ENCODE assay signal across 2 cellular contexts in the genomic region with DNA sequence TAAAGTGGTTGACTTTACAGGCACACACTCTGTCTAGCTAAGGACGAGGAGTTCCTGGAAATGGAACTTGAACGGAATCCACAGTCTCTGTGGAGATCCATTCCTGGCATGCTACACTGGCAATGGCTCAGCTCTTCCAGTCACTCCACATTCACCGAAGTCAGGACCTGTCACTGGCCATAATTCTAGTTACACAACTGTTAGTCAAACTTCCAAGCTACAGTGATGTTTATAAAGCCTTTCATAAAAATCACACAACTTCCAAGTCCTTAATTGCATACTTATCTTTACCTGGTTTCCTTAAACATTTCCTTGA.
TF ChIP-seq lines count a peak whose summit lies in the region.

No MANE protein-coding gene starts in this region.

TF ChIP-seq in liver, 16 proteins besides CTCF, POLR2A, EP300 and RAD21:
- peak; percentile 10 for TF ChIP-seq ZBTB33 (IDR thresholded peaks at IDR 0.05)
- TF ChIP-seq SP1 (IDR thresholded peaks at IDR 0.05) = peak; percentile 51
- peak; percentile 73 to 83 for TF ChIP-seq HNF4A (conservative IDR thresholded peaks at IDR 0.05)
- TF ChIP-seq NR2F2 (IDR thresholded peaks at IDR 0.05) = no peak
- TF ChIP-seq GABPA (IDR thresholded peaks at IDR 0.05 in 1 of 2, conservative IDR thresholded peaks at IDR 0.05 in 1 of 2) = no peak
- peak in 1 of 2 donors; percentile 63 for TF ChIP-seq JUND (IDR thresholded peaks at IDR 0.05)
- no peak for TF ChIP-seq FOXA2 (IDR thresholded peaks at IDR 0.05)
- no peak for TF ChIP-seq EGR1 (IDR thresholded peaks at IDR 0.05; ENCODE audit: low read depth in 2 of 2)
- TF ChIP-seq YY1 (IDR thresholded peaks at IDR 0.05) = peak; percentile 82
- peak; percentile 36 for TF ChIP-seq HNF4G (IDR thresholded peaks at IDR 0.05)
- TF ChIP-seq, protein P1, sequence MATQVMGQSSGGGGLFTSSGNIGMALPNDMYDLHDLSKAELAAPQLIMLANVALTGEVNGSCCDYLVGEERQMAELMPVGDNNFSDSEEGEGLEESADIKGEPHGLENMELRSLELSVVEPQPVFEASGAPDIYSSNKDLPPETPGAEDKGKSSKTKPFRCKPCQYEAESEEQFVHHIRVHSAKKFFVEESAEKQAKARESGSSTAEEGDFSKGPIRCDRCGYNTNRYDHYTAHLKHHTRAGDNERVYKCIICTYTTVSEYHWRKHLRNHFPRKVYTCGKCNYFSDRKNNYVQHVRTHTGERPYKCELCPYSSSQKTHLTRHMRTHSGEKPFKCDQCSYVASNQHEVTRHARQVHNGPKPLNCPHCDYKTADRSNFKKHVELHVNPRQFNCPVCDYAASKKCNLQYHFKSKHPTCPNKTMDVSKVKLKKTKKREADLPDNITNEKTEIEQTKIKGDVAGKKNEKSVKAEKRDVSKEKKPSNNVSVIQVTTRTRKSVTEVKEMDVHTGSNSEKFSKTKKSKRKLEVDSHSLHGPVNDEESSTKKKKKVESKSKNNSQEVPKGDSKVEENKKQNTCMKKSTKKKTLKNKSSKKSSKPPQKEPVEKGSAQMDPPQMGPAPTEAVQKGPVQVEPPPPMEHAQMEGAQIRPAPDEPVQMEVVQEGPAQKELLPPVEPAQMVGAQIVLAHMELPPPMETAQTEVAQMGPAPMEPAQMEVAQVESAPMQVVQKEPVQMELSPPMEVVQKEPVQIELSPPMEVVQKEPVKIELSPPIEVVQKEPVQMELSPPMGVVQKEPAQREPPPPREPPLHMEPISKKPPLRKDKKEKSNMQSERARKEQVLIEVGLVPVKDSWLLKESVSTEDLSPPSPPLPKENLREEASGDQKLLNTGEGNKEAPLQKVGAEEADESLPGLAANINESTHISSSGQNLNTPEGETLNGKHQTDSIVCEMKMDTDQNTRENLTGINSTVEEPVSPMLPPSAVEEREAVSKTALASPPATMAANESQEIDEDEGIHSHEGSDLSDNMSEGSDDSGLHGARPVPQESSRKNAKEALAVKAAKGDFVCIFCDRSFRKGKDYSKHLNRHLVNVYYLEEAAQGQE (IDR thresholded peaks at IDR 0.05) = peak; percentile 48
- TF ChIP-seq RXRA (IDR thresholded peaks at IDR 0.05) = peak; percentile 26 to 77

TF ChIP-seq in HepG2, 621 proteins besides CTCF, POLR2A, EP300 and RAD21:
- TF ChIP-seq ZNF75D (CRISPR knock-in tag; IDR thresholded peaks at IDR 0.05; ENCODE audit: borderline replicate concordance) = no peak
- TF ChIP-seq SP5 (CRISPR knock-in tag; IDR thresholded peaks at IDR 0.05; ENCODE audit: borderline replicate concordance, low read depth) = no peak
- no peak for TF ChIP-seq PCBP2 (optimal IDR thresholded peaks at IDR 0.05; ENCODE audit: low read depth, low read length, poor library complexity, severe bottlenecking)
- no peak for TF ChIP-seq KLF16 (CRISPR knock-in tag; IDR thresholded peaks at IDR 0.05)
- TF ChIP-seq, protein P2, sequence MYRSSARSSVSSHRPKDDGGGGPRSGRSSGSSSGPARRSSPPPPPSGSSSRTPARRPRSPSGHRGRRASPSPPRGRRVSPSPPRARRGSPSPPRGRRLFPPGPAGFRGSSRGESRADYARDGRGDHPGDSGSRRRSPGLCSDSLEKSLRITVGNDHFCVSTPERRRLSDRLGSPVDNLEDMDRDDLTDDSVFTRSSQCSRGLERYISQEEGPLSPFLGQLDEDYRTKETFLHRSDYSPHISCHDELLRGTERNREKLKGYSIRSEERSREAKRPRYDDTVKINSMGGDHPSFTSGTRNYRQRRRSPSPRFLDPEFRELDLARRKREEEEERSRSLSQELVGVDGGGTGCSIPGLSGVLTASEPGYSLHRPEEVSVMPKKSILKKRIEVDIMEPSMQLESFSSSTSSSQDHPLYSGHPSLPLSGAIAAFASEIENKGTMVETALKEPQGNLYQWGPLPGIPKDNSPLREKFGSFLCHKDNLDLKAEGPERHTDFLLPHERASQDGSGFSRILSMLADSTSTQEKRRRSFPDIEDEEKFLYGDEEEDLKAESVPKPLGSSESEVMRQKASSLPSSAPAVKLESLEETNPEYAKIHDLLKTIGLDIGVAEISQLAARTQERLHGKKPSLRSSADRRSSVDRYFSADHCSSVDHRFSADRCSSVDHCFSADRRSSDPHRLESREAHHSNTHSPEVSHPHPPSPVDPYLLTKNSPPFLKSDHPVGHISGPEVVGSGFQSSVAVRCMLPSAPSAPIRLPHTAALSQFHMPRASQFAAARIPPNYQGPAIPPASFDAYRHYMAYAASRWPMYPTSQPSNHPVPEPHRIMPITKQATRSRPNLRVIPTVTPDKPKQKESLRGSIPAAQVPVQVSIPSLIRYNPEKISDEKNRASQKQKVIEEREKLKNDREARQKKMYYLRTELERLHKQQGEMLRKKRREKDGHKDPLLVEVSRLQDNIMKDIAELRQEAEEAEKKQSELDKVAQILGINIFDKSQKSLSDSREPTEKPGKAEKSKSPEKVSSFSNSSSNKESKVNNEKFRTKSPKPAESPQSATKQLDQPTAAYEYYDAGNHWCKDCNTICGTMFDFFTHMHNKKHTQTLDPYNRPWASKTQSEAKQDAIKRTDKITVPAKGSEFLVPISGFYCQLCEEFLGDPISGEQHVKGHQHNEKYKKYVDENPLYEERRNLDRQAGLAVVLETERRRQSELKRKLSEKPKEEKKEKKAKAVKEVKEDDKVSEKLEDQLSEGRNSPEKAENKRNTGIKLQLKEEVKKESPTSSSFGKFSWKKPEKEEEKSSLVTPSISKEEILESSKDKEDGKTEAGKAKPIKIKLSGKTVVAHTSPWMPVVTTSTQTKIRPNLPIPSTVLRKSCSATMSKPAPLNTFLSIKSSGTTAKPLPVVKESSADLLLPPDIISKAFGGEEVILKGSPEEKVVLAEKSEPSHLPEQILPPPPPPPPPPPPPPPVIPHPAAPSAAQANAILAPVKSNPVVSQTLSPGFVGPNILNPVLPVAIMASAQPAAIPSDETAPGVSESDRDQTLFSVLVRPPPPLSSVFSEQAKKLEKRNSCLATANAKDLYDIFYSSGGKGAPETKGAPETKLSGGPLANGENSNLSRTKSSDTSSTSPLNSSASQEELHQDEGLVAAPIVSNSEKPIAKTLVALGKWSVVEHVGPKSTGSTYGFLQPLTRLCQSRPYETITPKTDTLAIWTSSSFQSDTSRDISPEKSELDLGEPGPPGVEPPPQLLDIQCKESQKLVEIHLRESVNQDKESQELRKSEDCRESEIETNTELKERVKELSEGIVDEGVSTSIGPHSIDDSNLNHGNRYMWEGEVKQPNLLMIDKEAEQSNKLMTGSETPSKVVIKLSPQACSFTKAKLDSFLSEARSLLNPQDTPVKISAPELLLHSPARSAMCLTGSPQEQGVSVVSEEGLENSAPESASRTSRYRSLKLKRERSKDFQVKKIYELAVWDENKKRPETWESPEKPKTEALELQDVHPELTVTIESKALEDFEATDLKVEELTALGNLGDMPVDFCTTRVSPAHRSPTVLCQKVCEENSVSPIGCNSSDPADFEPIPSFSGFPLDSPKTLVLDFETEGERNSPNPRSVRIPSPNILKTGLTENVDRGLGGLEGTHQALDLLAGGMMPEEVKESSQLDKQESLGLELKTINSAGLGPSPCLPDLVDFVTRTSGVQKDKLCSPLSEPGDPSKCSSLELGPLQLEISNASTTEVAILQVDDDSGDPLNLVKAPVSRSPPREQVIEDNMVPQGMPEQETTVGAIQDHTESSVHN (CRISPR knock-in tag; IDR thresholded peaks at IDR 0.05) = no peak
- no peak for TF ChIP-seq GABPA (IDR thresholded peaks at IDR 0.05; ENCODE audit: low read depth, low read length)
- no peak for TF ChIP-seq GABPA (CRISPR knock-in tag; IDR thresholded peaks at IDR 0.05; ENCODE audit: low read depth)
- TF ChIP-seq ZFY (CRISPR knock-in tag; IDR thresholded peaks at IDR 0.05) = no peak
